1 cellular context compared by ENCODE assay signal in the genomic region with DNA sequence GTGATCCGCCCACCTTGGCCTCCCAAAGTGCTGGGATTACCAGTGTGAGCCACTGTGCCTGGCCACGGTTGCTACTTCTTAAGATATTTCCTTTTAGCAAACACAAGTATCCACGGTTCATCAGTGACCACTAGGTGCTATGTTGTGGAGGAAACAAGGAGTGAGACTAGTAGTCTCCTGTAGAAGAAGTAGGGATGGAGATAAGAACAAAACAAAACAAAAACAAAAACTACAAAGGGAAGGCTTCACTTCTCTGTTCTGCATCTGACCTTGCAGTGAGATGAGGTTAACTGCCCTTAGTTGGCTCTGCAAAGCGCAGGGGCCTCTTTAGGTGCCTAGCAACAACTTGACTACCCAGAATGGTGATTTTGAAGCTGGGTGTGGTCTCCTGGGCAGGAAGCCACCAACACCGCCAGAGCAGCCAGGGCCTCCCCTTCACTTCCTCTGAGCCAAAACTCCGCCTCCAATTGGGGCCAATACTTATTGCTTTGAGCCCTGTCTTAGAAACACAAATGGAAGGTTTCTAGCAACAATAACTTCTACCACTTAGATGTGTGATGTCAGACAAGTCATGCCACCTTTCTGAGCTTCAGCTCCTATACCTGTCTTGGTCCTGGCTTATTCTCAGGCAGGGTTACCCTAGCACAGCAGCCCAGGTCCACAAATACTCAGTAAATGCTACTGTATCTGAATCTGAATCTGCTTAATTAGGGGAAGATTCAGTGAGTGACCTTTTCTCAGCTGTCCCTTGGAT.
A peak's percentile ranks its signal among the peaks of the same experiment; 100 is the strongest.
TF ChIP-seq lines count a peak whose summit lies in the region.

No MANE protein-coding gene starts in this region.

TF ChIP-seq in GM12878, 131 proteins besides CTCF, POLR2A, EP300 and RAD21 (continued from another document and continues in another):
- TF ChIP-seq, protein P1, sequence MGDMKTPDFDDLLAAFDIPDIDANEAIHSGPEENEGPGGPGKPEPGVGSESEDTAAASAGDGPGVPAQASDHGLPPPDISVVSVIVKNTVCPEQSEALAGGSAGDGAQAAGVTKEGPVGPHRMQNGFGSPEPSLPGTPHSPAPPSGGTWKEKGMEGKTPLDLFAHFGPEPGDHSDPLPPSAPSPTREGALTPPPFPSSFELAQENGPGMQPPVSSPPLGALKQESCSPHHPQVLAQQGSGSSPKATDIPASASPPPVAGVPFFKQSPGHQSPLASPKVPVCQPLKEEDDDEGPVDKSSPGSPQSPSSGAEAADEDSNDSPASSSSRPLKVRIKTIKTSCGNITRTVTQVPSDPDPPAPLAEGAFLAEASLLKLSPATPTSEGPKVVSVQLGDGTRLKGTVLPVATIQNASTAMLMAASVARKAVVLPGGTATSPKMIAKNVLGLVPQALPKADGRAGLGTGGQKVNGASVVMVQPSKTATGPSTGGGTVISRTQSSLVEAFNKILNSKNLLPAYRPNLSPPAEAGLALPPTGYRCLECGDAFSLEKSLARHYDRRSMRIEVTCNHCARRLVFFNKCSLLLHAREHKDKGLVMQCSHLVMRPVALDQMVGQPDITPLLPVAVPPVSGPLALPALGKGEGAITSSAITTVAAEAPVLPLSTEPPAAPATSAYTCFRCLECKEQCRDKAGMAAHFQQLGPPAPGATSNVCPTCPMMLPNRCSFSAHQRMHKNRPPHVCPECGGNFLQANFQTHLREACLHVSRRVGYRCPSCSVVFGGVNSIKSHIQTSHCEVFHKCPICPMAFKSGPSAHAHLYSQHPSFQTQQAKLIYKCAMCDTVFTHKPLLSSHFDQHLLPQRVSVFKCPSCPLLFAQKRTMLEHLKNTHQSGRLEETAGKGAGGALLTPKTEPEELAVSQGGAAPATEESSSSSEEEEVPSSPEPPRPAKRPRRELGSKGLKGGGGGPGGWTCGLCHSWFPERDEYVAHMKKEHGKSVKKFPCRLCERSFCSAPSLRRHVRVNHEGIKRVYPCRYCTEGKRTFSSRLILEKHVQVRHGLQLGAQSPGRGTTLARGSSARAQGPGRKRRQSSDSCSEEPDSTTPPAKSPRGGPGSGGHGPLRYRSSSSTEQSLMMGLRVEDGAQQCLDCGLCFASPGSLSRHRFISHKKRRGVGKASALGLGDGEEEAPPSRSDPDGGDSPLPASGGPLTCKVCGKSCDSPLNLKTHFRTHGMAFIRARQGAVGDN (IDR thresholded peaks at IDR 0.05): peak; percentile 39; the same call in 1 of the 2 replicates
- peak; percentile 87 for TF ChIP-seq NBN (IDR thresholded peaks at IDR 0.05)
- TF ChIP-seq EZH2 (IDR thresholded peaks at IDR 0.05; ENCODE audit: borderline replicate concordance, control insufficient read depth, low read depth, low read length): no peak
- TF ChIP-seq, protein P2, sequence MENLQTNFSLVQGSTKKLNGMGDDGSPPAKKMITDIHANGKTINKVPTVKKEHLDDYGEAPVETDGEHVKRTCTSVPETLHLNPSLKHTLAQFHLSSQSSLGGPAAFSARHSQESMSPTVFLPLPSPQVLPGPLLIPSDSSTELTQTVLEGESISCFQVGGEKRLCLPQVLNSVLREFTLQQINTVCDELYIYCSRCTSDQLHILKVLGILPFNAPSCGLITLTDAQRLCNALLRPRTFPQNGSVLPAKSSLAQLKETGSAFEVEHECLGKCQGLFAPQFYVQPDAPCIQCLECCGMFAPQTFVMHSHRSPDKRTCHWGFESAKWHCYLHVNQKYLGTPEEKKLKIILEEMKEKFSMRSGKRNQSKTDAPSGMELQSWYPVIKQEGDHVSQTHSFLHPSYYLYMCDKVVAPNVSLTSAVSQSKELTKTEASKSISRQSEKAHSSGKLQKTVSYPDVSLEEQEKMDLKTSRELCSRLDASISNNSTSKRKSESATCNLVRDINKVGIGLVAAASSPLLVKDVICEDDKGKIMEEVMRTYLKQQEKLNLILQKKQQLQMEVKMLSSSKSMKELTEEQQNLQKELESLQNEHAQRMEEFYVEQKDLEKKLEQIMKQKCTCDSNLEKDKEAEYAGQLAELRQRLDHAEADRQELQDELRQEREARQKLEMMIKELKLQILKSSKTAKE (IDR thresholded peaks at IDR 0.05; ENCODE audit: low read depth, poor library complexity, severe bottlenecking): no peak
- TF ChIP-seq, protein P3, sequence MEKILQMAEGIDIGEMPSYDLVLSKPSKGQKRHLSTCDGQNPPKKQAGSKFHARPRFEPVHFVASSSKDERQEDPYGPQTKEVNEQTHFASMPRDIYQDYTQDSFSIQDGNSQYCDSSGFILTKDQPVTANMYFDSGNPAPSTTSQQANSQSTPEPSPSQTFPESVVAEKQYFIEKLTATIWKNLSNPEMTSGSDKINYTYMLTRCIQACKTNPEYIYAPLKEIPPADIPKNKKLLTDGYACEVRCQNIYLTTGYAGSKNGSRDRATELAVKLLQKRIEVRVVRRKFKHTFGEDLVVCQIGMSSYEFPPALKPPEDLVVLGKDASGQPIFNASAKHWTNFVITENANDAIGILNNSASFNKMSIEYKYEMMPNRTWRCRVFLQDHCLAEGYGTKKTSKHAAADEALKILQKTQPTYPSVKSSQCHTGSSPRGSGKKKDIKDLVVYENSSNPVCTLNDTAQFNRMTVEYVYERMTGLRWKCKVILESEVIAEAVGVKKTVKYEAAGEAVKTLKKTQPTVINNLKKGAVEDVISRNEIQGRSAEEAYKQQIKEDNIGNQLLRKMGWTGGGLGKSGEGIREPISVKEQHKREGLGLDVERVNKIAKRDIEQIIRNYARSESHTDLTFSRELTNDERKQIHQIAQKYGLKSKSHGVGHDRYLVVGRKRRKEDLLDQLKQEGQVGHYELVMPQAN (conservative IDR thresholded peaks at IDR 0.05): no peak
- TF ChIP-seq, protein P4, sequence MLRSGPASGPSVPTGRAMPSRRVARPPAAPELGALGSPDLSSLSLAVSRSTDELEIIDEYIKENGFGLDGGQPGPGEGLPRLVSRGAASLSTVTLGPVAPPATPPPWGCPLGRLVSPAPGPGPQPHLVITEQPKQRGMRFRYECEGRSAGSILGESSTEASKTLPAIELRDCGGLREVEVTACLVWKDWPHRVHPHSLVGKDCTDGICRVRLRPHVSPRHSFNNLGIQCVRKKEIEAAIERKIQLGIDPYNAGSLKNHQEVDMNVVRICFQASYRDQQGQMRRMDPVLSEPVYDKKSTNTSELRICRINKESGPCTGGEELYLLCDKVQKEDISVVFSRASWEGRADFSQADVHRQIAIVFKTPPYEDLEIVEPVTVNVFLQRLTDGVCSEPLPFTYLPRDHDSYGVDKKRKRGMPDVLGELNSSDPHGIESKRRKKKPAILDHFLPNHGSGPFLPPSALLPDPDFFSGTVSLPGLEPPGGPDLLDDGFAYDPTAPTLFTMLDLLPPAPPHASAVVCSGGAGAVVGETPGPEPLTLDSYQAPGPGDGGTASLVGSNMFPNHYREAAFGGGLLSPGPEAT (IDR thresholded peaks at IDR 0.05; ENCODE audit: low read depth): peak; percentile 51
- TF ChIP-seq CBX5 (IDR thresholded peaks at IDR 0.05; ENCODE audit: low read depth): no peak
- no peak for TF ChIP-seq ZNF24 (IDR thresholded peaks at IDR 0.05)
- TF ChIP-seq, protein P5, sequence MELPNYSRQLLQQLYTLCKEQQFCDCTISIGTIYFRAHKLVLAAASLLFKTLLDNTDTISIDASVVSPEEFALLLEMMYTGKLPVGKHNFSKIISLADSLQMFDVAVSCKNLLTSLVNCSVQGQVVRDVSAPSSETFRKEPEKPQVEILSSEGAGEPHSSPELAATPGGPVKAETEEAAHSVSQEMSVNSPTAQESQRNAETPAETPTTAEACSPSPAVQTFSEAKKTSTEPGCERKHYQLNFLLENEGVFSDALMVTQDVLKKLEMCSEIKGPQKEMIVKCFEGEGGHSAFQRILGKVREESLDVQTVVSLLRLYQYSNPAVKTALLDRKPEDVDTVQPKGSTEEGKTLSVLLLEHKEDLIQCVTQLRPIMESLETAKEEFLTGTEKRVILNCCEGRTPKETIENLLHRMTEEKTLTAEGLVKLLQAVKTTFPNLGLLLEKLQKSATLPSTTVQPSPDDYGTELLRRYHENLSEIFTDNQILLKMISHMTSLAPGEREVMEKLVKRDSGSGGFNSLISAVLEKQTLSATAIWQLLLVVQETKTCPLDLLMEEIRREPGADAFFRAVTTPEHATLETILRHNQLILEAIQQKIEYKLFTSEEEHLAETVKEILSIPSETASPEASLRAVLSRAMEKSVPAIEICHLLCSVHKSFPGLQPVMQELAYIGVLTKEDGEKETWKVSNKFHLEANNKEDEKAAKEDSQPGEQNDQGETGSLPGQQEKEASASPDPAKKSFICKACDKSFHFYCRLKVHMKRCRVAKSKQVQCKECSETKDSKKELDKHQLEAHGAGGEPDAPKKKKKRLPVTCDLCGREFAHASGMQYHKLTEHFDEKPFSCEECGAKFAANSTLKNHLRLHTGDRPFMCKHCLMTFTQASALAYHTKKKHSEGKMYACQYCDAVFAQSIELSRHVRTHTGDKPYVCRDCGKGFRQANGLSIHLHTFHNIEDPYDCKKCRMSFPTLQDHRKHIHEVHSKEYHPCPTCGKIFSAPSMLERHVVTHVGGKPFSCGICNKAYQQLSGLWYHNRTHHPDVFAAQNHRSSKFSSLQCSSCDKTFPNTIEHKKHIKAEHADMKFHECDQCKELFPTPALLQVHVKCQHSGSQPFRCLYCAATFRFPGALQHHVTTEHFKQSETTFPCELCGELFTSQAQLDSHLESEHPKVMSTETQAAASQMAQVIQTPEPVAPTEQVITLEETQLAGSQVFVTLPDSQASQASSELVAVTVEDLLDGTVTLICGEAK (IDR thresholded peaks at IDR 0.05; ENCODE audit: borderline replicate concordance): peak; percentile 40; the same call in 1 of the 2 replicates
- no peak for TF ChIP-seq NR2C2 (IDR thresholded peaks at IDR 0.05; ENCODE audit: borderline replicate concordance, control insufficient read depth, insufficient read length, low read depth)
- peak; percentile 41; the same call in 1 of the 2 replicates for TF ChIP-seq RBBP5 (conservative IDR thresholded peaks at IDR 0.05)
- TF ChIP-seq, protein P6, sequence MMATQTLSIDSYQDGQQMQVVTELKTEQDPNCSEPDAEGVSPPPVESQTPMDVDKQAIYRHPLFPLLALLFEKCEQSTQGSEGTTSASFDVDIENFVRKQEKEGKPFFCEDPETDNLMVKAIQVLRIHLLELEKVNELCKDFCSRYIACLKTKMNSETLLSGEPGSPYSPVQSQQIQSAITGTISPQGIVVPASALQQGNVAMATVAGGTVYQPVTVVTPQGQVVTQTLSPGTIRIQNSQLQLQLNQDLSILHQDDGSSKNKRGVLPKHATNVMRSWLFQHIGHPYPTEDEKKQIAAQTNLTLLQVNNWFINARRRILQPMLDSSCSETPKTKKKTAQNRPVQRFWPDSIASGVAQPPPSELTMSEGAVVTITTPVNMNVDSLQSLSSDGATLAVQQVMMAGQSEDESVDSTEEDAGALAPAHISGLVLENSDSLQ (IDR thresholded peaks at IDR 0.05): peak; percentile 29; the same call in 1 of the 2 replicates
- no peak for TF ChIP-seq SUZ12 (IDR thresholded peaks at IDR 0.05; ENCODE audit: unreplicated experiment)
- TF ChIP-seq CHD4 (IDR thresholded peaks at IDR 0.05): no peak
- TF ChIP-seq KDM1A (IDR thresholded peaks at IDR 0.05; ENCODE audit: borderline replicate concordance): no peak
- TF ChIP-seq, protein P7, sequence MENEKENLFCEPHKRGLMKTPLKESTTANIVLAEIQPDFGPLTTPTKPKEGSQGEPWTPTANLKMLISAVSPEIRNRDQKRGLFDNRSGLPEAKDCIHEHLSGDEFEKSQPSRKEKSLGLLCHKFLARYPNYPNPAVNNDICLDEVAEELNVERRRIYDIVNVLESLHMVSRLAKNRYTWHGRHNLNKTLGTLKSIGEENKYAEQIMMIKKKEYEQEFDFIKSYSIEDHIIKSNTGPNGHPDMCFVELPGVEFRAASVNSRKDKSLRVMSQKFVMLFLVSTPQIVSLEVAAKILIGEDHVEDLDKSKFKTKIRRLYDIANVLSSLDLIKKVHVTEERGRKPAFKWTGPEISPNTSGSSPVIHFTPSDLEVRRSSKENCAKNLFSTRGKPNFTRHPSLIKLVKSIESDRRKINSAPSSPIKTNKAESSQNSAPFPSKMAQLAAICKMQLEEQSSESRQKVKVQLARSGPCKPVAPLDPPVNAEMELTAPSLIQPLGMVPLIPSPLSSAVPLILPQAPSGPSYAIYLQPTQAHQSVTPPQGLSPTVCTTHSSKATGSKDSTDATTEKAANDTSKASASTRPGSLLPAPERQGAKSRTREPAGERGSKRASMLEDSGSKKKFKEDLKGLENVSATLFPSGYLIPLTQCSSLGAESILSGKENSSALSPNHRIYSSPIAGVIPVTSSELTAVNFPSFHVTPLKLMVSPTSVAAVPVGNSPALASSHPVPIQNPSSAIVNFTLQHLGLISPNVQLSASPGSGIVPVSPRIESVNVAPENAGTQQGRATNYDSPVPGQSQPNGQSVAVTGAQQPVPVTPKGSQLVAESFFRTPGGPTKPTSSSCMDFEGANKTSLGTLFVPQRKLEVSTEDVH (IDR thresholded peaks at IDR 0.05; ENCODE audit: low read depth, partially characterized antibody): no peak
- peak; percentile 80 for TF ChIP-seq NR2F1 (conservative IDR thresholded peaks at IDR 0.05)
- TF ChIP-seq STAT1 (conservative IDR thresholded peaks at IDR 0.05): no peak
- TF ChIP-seq, protein P8, sequence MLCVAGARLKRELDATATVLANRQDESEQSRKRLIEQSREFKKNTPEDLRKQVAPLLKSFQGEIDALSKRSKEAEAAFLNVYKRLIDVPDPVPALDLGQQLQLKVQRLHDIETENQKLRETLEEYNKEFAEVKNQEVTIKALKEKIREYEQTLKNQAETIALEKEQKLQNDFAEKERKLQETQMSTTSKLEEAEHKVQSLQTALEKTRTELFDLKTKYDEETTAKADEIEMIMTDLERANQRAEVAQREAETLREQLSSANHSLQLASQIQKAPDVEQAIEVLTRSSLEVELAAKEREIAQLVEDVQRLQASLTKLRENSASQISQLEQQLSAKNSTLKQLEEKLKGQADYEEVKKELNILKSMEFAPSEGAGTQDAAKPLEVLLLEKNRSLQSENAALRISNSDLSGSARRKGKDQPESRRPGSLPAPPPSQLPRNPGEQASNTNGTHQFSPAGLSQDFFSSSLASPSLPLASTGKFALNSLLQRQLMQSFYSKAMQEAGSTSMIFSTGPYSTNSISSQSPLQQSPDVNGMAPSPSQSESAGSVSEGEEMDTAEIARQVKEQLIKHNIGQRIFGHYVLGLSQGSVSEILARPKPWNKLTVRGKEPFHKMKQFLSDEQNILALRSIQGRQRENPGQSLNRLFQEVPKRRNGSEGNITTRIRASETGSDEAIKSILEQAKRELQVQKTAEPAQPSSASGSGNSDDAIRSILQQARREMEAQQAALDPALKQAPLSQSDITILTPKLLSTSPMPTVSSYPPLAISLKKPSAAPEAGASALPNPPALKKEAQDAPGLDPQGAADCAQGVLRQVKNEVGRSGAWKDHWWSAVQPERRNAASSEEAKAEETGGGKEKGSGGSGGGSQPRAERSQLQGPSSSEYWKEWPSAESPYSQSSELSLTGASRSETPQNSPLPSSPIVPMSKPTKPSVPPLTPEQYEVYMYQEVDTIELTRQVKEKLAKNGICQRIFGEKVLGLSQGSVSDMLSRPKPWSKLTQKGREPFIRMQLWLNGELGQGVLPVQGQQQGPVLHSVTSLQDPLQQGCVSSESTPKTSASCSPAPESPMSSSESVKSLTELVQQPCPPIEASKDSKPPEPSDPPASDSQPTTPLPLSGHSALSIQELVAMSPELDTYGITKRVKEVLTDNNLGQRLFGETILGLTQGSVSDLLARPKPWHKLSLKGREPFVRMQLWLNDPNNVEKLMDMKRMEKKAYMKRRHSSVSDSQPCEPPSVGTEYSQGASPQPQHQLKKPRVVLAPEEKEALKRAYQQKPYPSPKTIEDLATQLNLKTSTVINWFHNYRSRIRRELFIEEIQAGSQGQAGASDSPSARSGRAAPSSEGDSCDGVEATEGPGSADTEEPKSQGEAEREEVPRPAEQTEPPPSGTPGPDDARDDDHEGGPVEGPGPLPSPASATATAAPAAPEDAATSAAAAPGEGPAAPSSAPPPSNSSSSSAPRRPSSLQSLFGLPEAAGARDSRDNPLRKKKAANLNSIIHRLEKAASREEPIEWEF (IDR thresholded peaks at IDR 0.05; ENCODE audit: insufficient replicate concordance, low read depth, low read length): no peak
- TF ChIP-seq, protein P9, sequence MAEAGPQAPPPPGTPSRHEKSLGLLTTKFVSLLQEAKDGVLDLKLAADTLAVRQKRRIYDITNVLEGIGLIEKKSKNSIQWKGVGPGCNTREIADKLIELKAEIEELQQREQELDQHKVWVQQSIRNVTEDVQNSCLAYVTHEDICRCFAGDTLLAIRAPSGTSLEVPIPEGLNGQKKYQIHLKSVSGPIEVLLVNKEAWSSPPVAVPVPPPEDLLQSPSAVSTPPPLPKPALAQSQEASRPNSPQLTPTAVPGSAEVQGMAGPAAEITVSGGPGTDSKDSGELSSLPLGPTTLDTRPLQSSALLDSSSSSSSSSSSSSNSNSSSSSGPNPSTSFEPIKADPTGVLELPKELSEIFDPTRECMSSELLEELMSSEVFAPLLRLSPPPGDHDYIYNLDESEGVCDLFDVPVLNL (IDR thresholded peaks at IDR 0.05; ENCODE audit: low read depth, low read length): no peak
